Comparison of ENCODE assay signal across 25 cellular contexts in genomic region chr10:51937313-51937712, GRCh38.
DNase-seq lines count a peak whose midpoint lies in the region; ATAC-seq and TF ChIP-seq lines count a peak whose summit lies in the region.
"Had no signal": no experiment of that assay in that cellular context is flagged by ENCODE, and none has a peak within 500 bp of the region (broad histone marks: within the 10 kb centered on the region; RNA-seq: fewer than 3 reads in every experiment).

No MANE protein-coding gene starts in this region.

- peak overlapping the region; percentile 94 for H3K27ac ChIP-seq in smooth muscle cell (ENCODE audit: low read depth)

- no peaks in the 10 kb centered on the region for H3K4me1 Mint-ChIP-seq in activated naive CD4-positive, alpha-beta T cell treated with anti-CD3 and anti-CD28 coated beads for 36 hours (ENCODE audit: low read depth)
- H3K4me1 Mint-ChIP-seq: activated CD4-positive, alpha-beta memory T cell treated with anti-CD3 and anti-CD28 coated beads, Interleukin-2, amount 10 ng/mL, durations not matched to agents 7 days and 5 days; central memory CD8-positive, alpha-beta T cell; WTC11 had no signal

- no peaks in the 10 kb centered on the region for H3K27me3 ChIP-seq in smooth muscle cell (ENCODE audit: low read depth)
- H3K27me3 ChIP-seq: BE2C, gastroesophageal sphincter had no signal

- H3K4me3 ChIP-seq in fibroblast of villous mesenchyme (ENCODE audit: low read depth, low read length): no peak overlapping the region
- peak overlapping the region; percentile 21 for H3K4me3 ChIP-seq in smooth muscle cell
- H3K4me3 ChIP-seq: gastroesophageal sphincter, mucosa of descending colon had no signal

- ATAC-seq in GM19463 (IDR thresholded peaks at IDR 0.05; ENCODE audit: unreplicated experiment): no peak
- ATAC-seq: gastroesophageal sphincter, mucosa of descending colon, WTC11 had no signal

- H3K4me2 ChIP-seq in smooth muscle cell: peak overlapping the region; percentile 55

- no peaks in the 10 kb centered on the region for H4K20me1 ChIP-seq in smooth muscle cell (ENCODE audit: low read depth)

- no peak for TF ChIP-seq CTCF in fibroblast of villous mesenchyme (IDR thresholded peaks at IDR 0.05; ENCODE audit: insufficient read depth, low read depth, low read length)
- no peak for TF ChIP-seq CTCF in smooth muscle cell (IDR thresholded peaks at IDR 0.05; ENCODE audit: borderline replicate concordance, insufficient read depth, poor library complexity, severe bottlenecking)

- 60% methylated on average over 2 of the region's 2 CpGs for WGBS in smooth muscle cell (ENCODE audit: low lambda C conversion rate)

- H3K9me3 ChIP-seq in smooth muscle cell (replicated peaks; ENCODE audit: low read depth): no peaks in the 10 kb centered on the region
- H3K9me3 ChIP-seq: BE2C, gastroesophageal sphincter, mucosa of descending colon had no signal

- CTCF ChIA-PET in activated naive CD4-positive, alpha-beta T cell treated with anti-CD3 and anti-CD28 coated beads for 36 hours (lab: Charles Lee): no interaction called here

- H3K79me2 ChIP-seq in smooth muscle cell (ENCODE audit: low read depth): no peaks in the 10 kb centered on the region

- H3K27me3 Mint-ChIP-seq in activated naive CD4-positive, alpha-beta T cell treated with anti-CD3 and anti-CD28 coated beads for 36 hours (ENCODE audit: low read depth): peaks cover 9% of the 10 kb centered on the region
- H3K27me3 Mint-ChIP-seq: activated T-cell treated with anti-CD3 and anti-CD28 coated beads, Interleukin-2, amount 50 U/mL, for 24 hours; central memory CD8-positive, alpha-beta T cell had no signal

- peak overlapping the region; percentile 63 for H3K9ac ChIP-seq in smooth muscle cell (ENCODE audit: low read depth)

- H3K9me3 Mint-ChIP-seq in activated naive CD4-positive, alpha-beta T cell treated with anti-CD3 and anti-CD28 coated beads for 36 hours: no peaks in the 10 kb centered on the region
- H3K9me3 Mint-ChIP-seq: activated T-cell treated with anti-CD3 and anti-CD28 coated beads, Interleukin-2, amount 50 U/mL, for 24 hours; central memory CD8-positive, alpha-beta T cell; WTC11 had no signal

- no peak overlapping the region for H3K27ac Mint-ChIP-seq in activated naive CD4-positive, alpha-beta T cell treated with anti-CD3 and anti-CD28 coated beads for 36 hours
- H3K27ac Mint-ChIP-seq: activated CD4-positive, alpha-beta memory T cell treated with anti-CD3 and anti-CD28 coated beads, Interleukin-2, amount 10 ng/mL, durations not matched to agents 7 days and 5 days; activated naive CD8-positive, alpha-beta T cell; activated T-cell treated with anti-CD3 and anti-CD28 coated beads, Interleukin-2, amount 50 U/mL, for 24 hours; WTC11 had no signal

- peak; percentile 50 for DNase-seq in EH (ENCODE audit: low read depth)
- DNase-seq in astrocyte of the hippocampus (ENCODE audit: low read depth, low spot score): peak; percentile 34
- DNase-seq in fibroblast of villous mesenchyme (ENCODE audit: low read depth): peak; percentile 63
- no peak for DNase-seq in smooth muscle cell (lab: John Stamatoyannopoulos, UW; ENCODE audit: unreplicated experiment)
- no peak for DNase-seq in activated naive CD4-positive, alpha-beta T cell treated with anti-CD3 and anti-CD28 coated beads for 36 hours
- no peak for DNase-seq in DMS79 treated with DMSO at 0.1 percent for 48 hours (lab: John Stamatoyannopoulos, UW)
- DNase-seq in NCI-H226: no peak
- DNase-seq: activated CD4-positive, alpha-beta memory T cell treated with anti-CD3 and anti-CD28 coated beads, Interleukin-2, amount 10 ng/mL, durations not matched to agents 7 days and 5 days; activated T-cell treated with anti-CD3 and anti-CD28 coated beads, Interleukin-2, amount 50 U/mL, for 24 hours; BE2C; Calu3; KG1; left ventricle myocardium superior; mucosa of descending colon; NCI-H1092 treated with DMSO at 0.1 percent for 48 hours; NCI-H526 treated with DMSO at 0.1 percent for 48 hours; occipital lobe; right cardiac atrium; stimulated activated naive CD4-positive, alpha-beta T cell treated with Interleukin-2 at 50 U/mL for 16 hours; T-helper 2 cell had no signal

- no peaks in the 10 kb centered on the region for H3K36me3 ChIP-seq in smooth muscle cell (ENCODE audit: low read depth)
- H3K36me3 ChIP-seq: BE2C, gastroesophageal sphincter had no signal

- no peak overlapping the region for H3K4me3 Mint-ChIP-seq in activated naive CD4-positive, alpha-beta T cell treated with anti-CD3 and anti-CD28 coated beads for 36 hours
- H3K4me3 Mint-ChIP-seq: activated CD4-positive, alpha-beta memory T cell treated with anti-CD3 and anti-CD28 coated beads, Interleukin-2, amount 10 ng/mL, durations not matched to agents 7 days and 5 days; activated naive CD8-positive, alpha-beta T cell; activated T-cell treated with anti-CD3 and anti-CD28 coated beads, Interleukin-2, amount 50 U/mL, for 24 hours; central memory CD8-positive, alpha-beta T cell; WTC11 had no signal

- H3F3A ChIP-seq in smooth muscle cell (ENCODE audit: low read depth): peaks cover 7% of the 10 kb centered on the region

- intact Hi-C loops in activated naive CD4-positive, alpha-beta T cell treated with anti-CD3 and anti-CD28 coated beads for 36 hours (cut with micrococcal nuclease): no loop called here

- no peak overlapping the region for H2AFZ ChIP-seq in smooth muscle cell (ENCODE audit: low read depth)

- H3K4me1 ChIP-seq in smooth muscle cell (ENCODE audit: low read depth): peaks cover 15% of the 10 kb centered on the region
- H3K4me1 ChIP-seq: BE2C had no signal

- no peaks in the 10 kb centered on the region for H3K36me3 Mint-ChIP-seq in activated naive CD4-positive, alpha-beta T cell treated with anti-CD3 and anti-CD28 coated beads for 36 hours (ENCODE audit: low read depth)
- H3K36me3 Mint-ChIP-seq: activated naive CD8-positive, alpha-beta T cell; WTC11 had no signal

Comparison
In these comparisons a context has a peak if more than half of its experiments do, and no peak if none do; other contexts are left out.
1. DNase-seq: peak in EH (single experiment), astrocyte of the hippocampus (single experiment) and fibroblast of villous mesenchyme (single experiment); none in smooth muscle cell (single experiment), activated naive CD4-positive, alpha-beta T cell treated with anti-CD3 and anti-CD28 coated beads for 36 hours (single experiment), DMS79 treated with DMSO at 0.1 percent for 48 hours (single experiment) and NCI-H226 (single experiment).